Comparison of ENCODE assay signal across 1 cellular context in the genomic region with DNA sequence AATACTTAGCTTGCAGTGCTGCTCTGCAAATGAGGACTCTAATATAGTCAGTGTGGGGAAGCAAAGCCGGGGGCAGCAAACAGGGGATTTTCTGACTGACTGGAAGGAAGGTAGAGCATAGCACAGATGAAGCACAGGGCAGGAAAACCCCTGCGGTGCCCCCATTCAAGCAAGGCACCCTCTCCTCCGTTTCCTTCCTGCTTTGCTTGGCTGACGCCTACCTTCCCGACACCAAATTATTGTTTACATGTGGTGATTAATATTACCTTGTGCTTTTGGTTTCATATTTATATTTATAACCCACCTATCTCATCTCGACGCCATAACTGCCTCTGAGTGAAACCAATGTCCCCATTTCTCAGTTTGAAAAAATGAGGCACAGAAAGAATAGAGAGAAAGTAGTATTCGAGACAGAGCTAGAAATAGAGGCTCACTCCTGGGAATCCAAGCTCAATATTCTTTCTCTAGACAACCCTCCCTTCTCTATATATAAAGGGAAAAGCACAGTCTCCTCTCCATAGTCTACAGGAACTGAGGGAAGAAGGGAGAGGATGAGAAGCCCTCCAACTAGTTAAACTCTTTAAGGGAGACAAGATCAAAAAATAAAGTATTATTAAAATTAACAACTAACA.
TF ChIP-seq lines count a peak whose summit lies in the region.

No MANE protein-coding gene starts in this region.

TF ChIP-seq in endothelial cell of umbilical vein, 7 proteins besides CTCF, POLR2A, EP300 and RAD21:
- TF ChIP-seq EZH2 (IDR thresholded peaks at IDR 0.05; ENCODE audit: borderline replicate concordance, low read depth, low read length, severe bottlenecking) (no peak), POLR2AphosphoS5 (IDR thresholded peaks at IDR 0.05; ENCODE audit: insufficient read depth, low read depth, low read length) (peak; percentile 21)
